8 cellular contexts compared by ENCODE assay signal in genomic region chr21:31326478-31327247, GRCh38. TPM values are rescaled to one million over a fixed set of nuclear protein-coding genes. Genes with fewer than 3 reads are reported as not detected.
DNase-seq lines count a peak whose midpoint lies in the region; ATAC-seq and TF ChIP-seq lines count a peak whose summit lies in the region.

No MANE protein-coding gene starts in this region.

- peak overlapping the region; percentile 88 for H3K27ac Mint-ChIP-seq in activated CD4-positive, alpha-beta memory T cell treated with anti-CD3 and anti-CD28 coated beads for 36 hours
- H3K27ac Mint-ChIP-seq in naive thymus-derived CD8-positive, alpha-beta T cell = peak overlapping the region; percentile 35 to 91 (median 78)
- no peak overlapping the region for H3K27ac Mint-ChIP-seq in WTC11

- H3K4me1 Mint-ChIP-seq in activated CD4-positive, alpha-beta memory T cell treated with anti-CD3 and anti-CD28 coated beads for 36 hours (ENCODE audit: low read depth) = peaks cover 30% of the 10 kb centered on the region
- H3K4me1 Mint-ChIP-seq in naive thymus-derived CD8-positive, alpha-beta T cell = peaks cover 11 to 28% (median 22%) of the 10 kb centered on the region in 4 donors
- no peaks in the 10 kb centered on the region for H3K4me1 Mint-ChIP-seq in WTC11

- ATAC-seq in GM19397 (IDR thresholded peaks at IDR 0.05; ENCODE audit: unreplicated experiment) (peak; percentile 96), HG03457 (IDR thresholded peaks at IDR 0.05; ENCODE audit: unreplicated experiment) (peak; percentile 96), WTC11 (no peak), SK-N-SH treated with all-trans-retinoic acid at 6 μM for 48 hours (no peak)
- peak; percentile 83 to 87 for ATAC-seq in naive thymus-derived CD8-positive, alpha-beta T cell

- CTCF ChIA-PET in activated CD4-positive, alpha-beta memory T cell treated with anti-CD3 and anti-CD28 coated beads for 36 hours (lab: Charles Lee) = interaction anchor here (0.7 to 2.4 kb wide), 8 partner anchors 16 to 277 kb away, joined by 3 to 12 read pairs (median 4); no protein-coding TSS in a partner anchor
- CTCF ChIA-PET in WTC11 (lab: Charles Lee) = interaction anchor here (0.5 kb wide), 1 partner anchor 184 kb away, joined by 3 read pairs; no protein-coding TSS in a partner anchor

- TF ChIP-seq CTCF in WTC11 (IDR thresholded peaks at IDR 0.05) = no peak

- intact Hi-C loops in activated CD4-positive, alpha-beta memory T cell treated with anti-CD3 and anti-CD28 coated beads for 36 hours (cut with micrococcal nuclease) = loop anchor here (1.0 to 2.0 kb wide), 8 partner anchors 13 to 233 kb away; no protein-coding TSS in a partner anchor

- H3K27me3 Mint-ChIP-seq in activated CD4-positive, alpha-beta memory T cell treated with anti-CD3 and anti-CD28 coated beads for 36 hours = no peaks in the 10 kb centered on the region
- no peaks in the 10 kb centered on the region for H3K27me3 Mint-ChIP-seq in naive thymus-derived CD8-positive, alpha-beta T cell
- no peaks in the 10 kb centered on the region for H3K27me3 Mint-ChIP-seq in WTC11 (ENCODE audit: low read depth)

- POLR2A ChIA-PET in activated CD4-positive, alpha-beta memory T cell treated with anti-CD3 and anti-CD28 coated beads for 36 hours (lab: Charles Lee) = interaction anchor here (0.7 to 2.2 kb wide), 10 partner anchors 9 to 232 kb away, joined by 3 to 21 read pairs (median 8); partner anchors contain the start of gene TIAM1
- POLR2A ChIA-PET in naive thymus-derived CD8-positive, alpha-beta T cell (lab: Charles Lee) = interaction anchor here (0.6 to 0.8 kb wide), 2 partner anchors 232 to 273 kb away, joined by 4 to 5 read pairs; no protein-coding TSS in a partner anchor
- POLR2A ChIA-PET in WTC11 (lab: Charles Lee) = no interaction called here

- H3K4me3 Mint-ChIP-seq in activated CD4-positive, alpha-beta memory T cell treated with anti-CD3 and anti-CD28 coated beads for 36 hours = peak overlapping the region; percentile 47
- H3K4me3 Mint-ChIP-seq in naive thymus-derived CD8-positive, alpha-beta T cell = peak overlapping the region; percentile 75 to 90 (median 84)
- no peak overlapping the region for H3K4me3 Mint-ChIP-seq in WTC11

- DNase-seq in AG08395 (ENCODE audit: low spot score) = peak; percentile 28
- peak; percentile 81 for DNase-seq in activated CD4-positive, alpha-beta memory T cell treated with anti-CD3 and anti-CD28 coated beads for 36 hours
- peak in 8 of 10 donors; percentile 29 to 73 (median 44) for DNase-seq in naive thymus-derived CD8-positive, alpha-beta T cell
- DNase-seq in WTC11 (ENCODE audit: low spot score) = no peak
- no peak for DNase-seq in mucosa of gallbladder (ENCODE audit: low spot score)

- peaks cover 35% of the 10 kb centered on the region for H3K36me3 Mint-ChIP-seq in activated CD4-positive, alpha-beta memory T cell treated with anti-CD3 and anti-CD28 coated beads for 36 hours
- H3K36me3 Mint-ChIP-seq in naive thymus-derived CD8-positive, alpha-beta T cell = peaks cover 0 to 4% (median 0%) of the 10 kb centered on the region in 3 donors
- H3K36me3 Mint-ChIP-seq in WTC11 = peaks cover 20% of the 10 kb centered on the region

- peaks cover 3% of the 10 kb centered on the region for H3K9me3 Mint-ChIP-seq in activated CD4-positive, alpha-beta memory T cell treated with anti-CD3 and anti-CD28 coated beads for 36 hours
- H3K9me3 Mint-ChIP-seq in naive thymus-derived CD8-positive, alpha-beta T cell = peaks cover 0 to 2% (median 0%) of the 10 kb centered on the region in 9 donors
- peaks cover 17% of the 10 kb centered on the region for H3K9me3 Mint-ChIP-seq in WTC11

TF ChIP-seq in WTC11, 78 proteins besides CTCF, POLR2A, EP300 and RAD21:
- TF ChIP-seq ZNF416 (CRISPR knock-in tag; IDR thresholded peaks at IDR 0.05) (no peak), E2F4 (CRISPR knock-in tag; IDR thresholded peaks at IDR 0.05; ENCODE audit: borderline replicate concordance, low read depth) (no peak), E2F1 (CRISPR knock-in tag; IDR thresholded peaks at IDR 0.05) (no peak), OVOL2 (CRISPR knock-in tag; IDR thresholded peaks at IDR 0.05; ENCODE audit: borderline replicate concordance) (no peak), NR3C1 (CRISPR knock-in tag; conservative IDR thresholded peaks at IDR 0.05; ENCODE audit: low read depth) (no peak), ETV6 (CRISPR knock-in tag; IDR thresholded peaks at IDR 0.05) (no peak), GRHL2 (CRISPR knock-in tag; IDR thresholded peaks at IDR 0.05; ENCODE audit: insufficient replicate concordance, severe bottlenecking) (no peak), ELF4 (CRISPR knock-in tag; IDR thresholded peaks at IDR 0.05; ENCODE audit: low read depth) (no peak)

TF ChIP-seq in SK-N-SH treated with all-trans-retinoic acid at 6 μM for 48 hours, 23 proteins besides CTCF, POLR2A, EP300 and RAD21:
- no peak for TF ChIP-seq ARNTL (CRISPR knock-in tag; IDR thresholded peaks at IDR 0.05; ENCODE audit: borderline replicate concordance, low read depth)
- no peak for TF ChIP-seq ZNF70 (CRISPR knock-in tag; IDR thresholded peaks at IDR 0.05)
- no peak for TF ChIP-seq ZNF565 (CRISPR knock-in tag; conservative IDR thresholded peaks at IDR 0.05; ENCODE audit: low read depth)
- no peak for TF ChIP-seq CSDC2 (CRISPR knock-in tag; IDR thresholded peaks at IDR 0.05)
- TF ChIP-seq ZFP3 (CRISPR knock-in tag; IDR thresholded peaks at IDR 0.05) = no peak
- TF ChIP-seq RARB (CRISPR knock-in tag; IDR thresholded peaks at IDR 0.05) = no peak
- no peak for TF ChIP-seq ZC3H10 (CRISPR knock-in tag; IDR thresholded peaks at IDR 0.05)
- no peak for TF ChIP-seq ZNF8 (CRISPR knock-in tag; IDR thresholded peaks at IDR 0.05)
- TF ChIP-seq SNAI2 (CRISPR knock-in tag; IDR thresholded peaks at IDR 0.05) = no peak
- no peak for TF ChIP-seq PATZ1 (CRISPR knock-in tag; IDR thresholded peaks at IDR 0.05; ENCODE audit: borderline replicate concordance)
- TF ChIP-seq TCF4 (CRISPR knock-in tag; IDR thresholded peaks at IDR 0.05; ENCODE audit: borderline replicate concordance) = no peak

RNA-seq across cellular contexts. Expression of gene TIAM1, which starts 17.4 kb away (rescaled TPM):
- 10 to 100 TPM; 74.8 to 74.9 TPM for total RNA-seq in activated CD4-positive, alpha-beta memory T cell treated with anti-CD3 and anti-CD28 coated beads for 36 hours
- total RNA-seq in naive thymus-derived CD8-positive, alpha-beta T cell = 1 to 10 TPM; 9.4 to 9.8 TPM
- polyA plus RNA-seq in naive thymus-derived CD8-positive, alpha-beta T cell = 1 to 10 TPM; 2.7 to 4.0 (median 3.4) TPM
- 25.2 to 28.7 TPM (median 28.2 TPM) in 3 replicates for total RNA-seq in WTC11 (2021)
- total RNA-seq in mucosa of gallbladder = 15.0 TPM

Comparison
In these comparisons a context has a peak if more than half of its experiments do, and no peak if none do; other contexts are left out.
1. DNase-seq: peak in AG08395 (single experiment), activated CD4-positive, alpha-beta memory T cell treated with anti-CD3 and anti-CD28 coated beads for 36 hours (single experiment) and naive thymus-derived CD8-positive, alpha-beta T cell (8 of 10); none in WTC11 (single experiment) and mucosa of gallbladder (single experiment).
2. ATAC-seq: peak in GM19397 (single experiment), HG03457 (single experiment) and naive thymus-derived CD8-positive, alpha-beta T cell (2 of 2); none in WTC11 (single experiment) and SK-N-SH treated with all-trans-retinoic acid at 6 μM for 48 hours (single experiment).